17 cellular contexts compared by ENCODE assay signal in the genomic region with DNA sequence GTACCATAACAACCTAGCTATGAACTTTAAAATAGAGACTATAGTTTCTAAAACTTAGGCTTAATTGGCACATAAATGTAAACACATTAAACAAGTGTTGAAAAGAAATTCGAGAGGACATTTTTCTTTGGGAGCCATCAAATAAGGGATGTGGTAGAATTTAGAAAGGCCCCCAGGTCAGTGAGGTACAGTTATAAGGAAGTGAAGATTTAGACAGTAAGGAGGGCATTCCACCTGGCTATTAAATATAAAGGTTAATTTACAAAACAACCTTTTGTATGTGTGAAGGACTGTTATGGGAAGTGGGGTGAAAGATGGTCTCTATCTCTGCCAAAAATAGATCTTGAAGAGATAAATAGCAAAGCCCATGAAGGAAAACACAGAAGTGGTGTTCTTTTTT.
DNase-seq lines count a peak whose midpoint lies in the region; ATAC-seq, FAIRE-seq and TF ChIP-seq lines count a peak whose summit lies in the region.
"Had no signal": no experiment of that assay in that cellular context is flagged by ENCODE, and none has a peak within 500 bp of the region (broad histone marks: within the 10 kb centered on the region; RNA-seq: fewer than 3 reads in every experiment).

No MANE protein-coding gene starts in this region.

- H3K4me1 ChIP-seq in astrocyte (ENCODE audit: insufficient read depth, low read length) (peaks cover 6% of the 10 kb centered on the region), neutrophil (ENCODE audit: control insufficient read depth in 1 of 2, insufficient read depth in 1 of 2, low read depth in 1 of 2, low read length in 1 of 2) (peaks cover 58 to 64% of the 10 kb centered on the region in 2 experiments)

- in situ Hi-C loops in brain microvascular endothelial cell (cut with HindIII; ENCODE audit: low pct_ligation_motif_present, low sequenced_read_pairs): no loop called here

- no peak overlapping the region for H3K4me2 ChIP-seq in astrocyte (ENCODE audit: low read length)
- H3K4me2 ChIP-seq: PC-9 had no signal

- H2AFZ ChIP-seq in astrocyte (ENCODE audit: low read depth, low read length): no peak overlapping the region
- H2AFZ ChIP-seq: PC-9 had no signal

- no peak overlapping the region for H3K9ac ChIP-seq in astrocyte (ENCODE audit: low read length)

- H3K79me2 ChIP-seq in astrocyte (ENCODE audit: insufficient read depth, low read length): peaks cover 82% of the 10 kb centered on the region

- H3K27me3 ChIP-seq in astrocyte (ENCODE audit: insufficient read depth, low read length) (no peaks in the 10 kb centered on the region), neutrophil (no peaks in the 10 kb centered on the region), brain microvascular endothelial cell (replicated peaks) (no peaks in the 10 kb centered on the region)
- H3K27me3 ChIP-seq: foreskin keratinocyte had no signal

- no peaks in the 10 kb centered on the region for H3K36me3 Mint-ChIP-seq in stimulated activated naive CD8-positive, alpha-beta T cell treated with anti-CD3 and anti-CD28 coated beads, Interleukin-15, Interleukin-2, amounts not matched to agents 100 ng/mL and 50 ng/mL, for 24 hours (ENCODE audit: low read depth)
- H3K36me3 Mint-ChIP-seq in astrocyte (ENCODE audit: low read depth, unreplicated experiment): peaks cover 2% of the 10 kb centered on the region

- H3K9me3 Mint-ChIP-seq in stimulated activated naive CD8-positive, alpha-beta T cell treated with anti-CD3 and anti-CD28 coated beads, Interleukin-15, Interleukin-2, amounts not matched to agents 100 ng/mL and 50 ng/mL, for 24 hours: no peaks in the 10 kb centered on the region
- no peaks in the 10 kb centered on the region for H3K9me3 Mint-ChIP-seq in astrocyte (ENCODE audit: unreplicated experiment)

- no peak for FAIRE-seq in astrocyte (lab: Jason Lieb, UNC)

- H3K4me3 Mint-ChIP-seq in stimulated activated naive CD8-positive, alpha-beta T cell treated with anti-CD3 and anti-CD28 coated beads, Interleukin-15, Interleukin-2, amounts not matched to agents 100 ng/mL and 50 ng/mL, for 24 hours: no peak overlapping the region
- no peak overlapping the region for H3K4me3 Mint-ChIP-seq in astrocyte (ENCODE audit: unreplicated experiment)

- TF ChIP-seq CTCF in astrocyte (IDR thresholded peaks at IDR 0.05; ENCODE audit: insufficient read depth, low read depth, low read length) (no peak), neutrophil (IDR thresholded peaks at IDR 0.05) (no peak), brain microvascular endothelial cell (IDR thresholded peaks at IDR 0.05; ENCODE audit: low read depth, low read length, missing control alignments) (no peak)

- DNase-seq in stimulated activated naive CD8-positive, alpha-beta T cell treated with anti-CD3 and anti-CD28 coated beads, Interleukin-15, Interleukin-2, amounts not matched to agents 100 U/mL and 50 U/mL, for 24 hours: no peak
- DNase-seq in astrocyte (ENCODE audit: low read depth) (no peak), brain microvascular endothelial cell (no peak), cortex of kidney (lab: John Stamatoyannopoulos, UW) (no peak), NCI-H345 treated with DMSO at 0.1 percent for 48 hours (lab: John Stamatoyannopoulos, UW; ENCODE audit: unreplicated experiment) (no peak)
- DNase-seq: activated CD4-positive, alpha-beta T cell treated with anti-CD3 and anti-CD28 coated beads, Interleukin-2, amount 50 U/mL, for 1 hour; activated T-cell treated with anti-CD3 and anti-CD28 coated beads, Interleukin-2, amount 50 U/mL, for 48 hours; amniotic stem cell; DMS 273 treated with DMSO at 0.1 percent for 48 hours; foreskin keratinocyte; NCI-H1048; NCI-H526 treated with DMSO at 0.1 percent for 48 hours; PC-9 had no signal

- H4K20me1 ChIP-seq in astrocyte (ENCODE audit: insufficient read depth, low read length): peaks cover 23% of the 10 kb centered on the region

- H3K27ac ChIP-seq in astrocyte (ENCODE audit: low read depth, low read length) (no peak overlapping the region), neutrophil (peak overlapping the region; percentile 62), brain microvascular endothelial cell (no peak overlapping the region)
- H3K27ac ChIP-seq: foreskin keratinocyte, PC-9 had no signal

- peak overlapping the region; percentile 17 for H3K27ac Mint-ChIP-seq in stimulated activated naive CD8-positive, alpha-beta T cell treated with anti-CD3 and anti-CD28 coated beads, Interleukin-15, Interleukin-2, amounts not matched to agents 100 ng/mL and 50 ng/mL, for 24 hours
- H3K27ac Mint-ChIP-seq in astrocyte (ENCODE audit: unreplicated experiment): peak overlapping the region; percentile 44

- H3K4me3 ChIP-seq in astrocyte (ENCODE audit: insufficient read depth, low read depth, low read length): no peak overlapping the region
- H3K4me3 ChIP-seq in neutrophil (ENCODE audit: low read depth in 1 of 2, low read length in 1 of 2): no peak overlapping the region
- no peak overlapping the region for H3K4me3 ChIP-seq in brain microvascular endothelial cell (ENCODE audit: low read depth, low read length)
- H3K4me3 ChIP-seq: PC-9 had no signal

- no peaks in the 10 kb centered on the region for H3K27me3 Mint-ChIP-seq in stimulated activated naive CD8-positive, alpha-beta T cell treated with anti-CD3 and anti-CD28 coated beads, Interleukin-15, Interleukin-2, amounts not matched to agents 100 ng/mL and 50 ng/mL, for 24 hours
- no peaks in the 10 kb centered on the region for H3K27me3 Mint-ChIP-seq in astrocyte (ENCODE audit: low read depth, unreplicated experiment)
- H3K27me3 Mint-ChIP-seq: progenitor cell of endocrine pancreas had no signal

- ATAC-seq in stimulated activated naive CD8-positive, alpha-beta T cell treated with anti-CD3 and anti-CD28 coated beads, Interleukin-15, Interleukin-2, amounts not matched to agents 100 U/mL and 50 U/mL, for 24 hours: no peak
- ATAC-seq in HG03280 (IDR thresholded peaks at IDR 0.05; ENCODE audit: unreplicated experiment): no peak
- ATAC-seq: foreskin keratinocyte had no signal

- peaks cover 88% of the 10 kb centered on the region for H3K4me1 Mint-ChIP-seq in stimulated activated naive CD8-positive, alpha-beta T cell treated with anti-CD3 and anti-CD28 coated beads, Interleukin-15, Interleukin-2, amounts not matched to agents 100 ng/mL and 50 ng/mL, for 24 hours (ENCODE audit: low read depth)
- H3K4me1 Mint-ChIP-seq in astrocyte (ENCODE audit: low read depth, unreplicated experiment): peaks cover 58% of the 10 kb centered on the region

- H3K36me3 ChIP-seq in astrocyte (ENCODE audit: insufficient read depth, low read length) (no peaks in the 10 kb centered on the region), neutrophil (no peaks in the 10 kb centered on the region), brain microvascular endothelial cell (replicated peaks) (no peaks in the 10 kb centered on the region)

- H3K9me3 ChIP-seq in astrocyte (ENCODE audit: insufficient read depth, low read depth, low read length) (no peaks in the 10 kb centered on the region), neutrophil (no peaks in the 10 kb centered on the region)
